Comparison of ENCODE assay signal across 8 cellular contexts in genomic region chr10:6401562-6402348, GRCh38.
A peak's percentile ranks its signal among the peaks of the same experiment; 100 is the strongest.
DNase-seq lines count a peak whose midpoint lies in the region; ATAC-seq, FAIRE-seq and TF ChIP-seq lines count a peak whose summit lies in the region.

No MANE protein-coding gene starts in this region.

- H3K9ac ChIP-seq in endothelial cell of umbilical vein (replicated peaks; ENCODE audit: extremely low read depth, insufficient read depth, low read length) = peak overlapping the region; percentile 77

- intact Hi-C loops in endothelial cell of umbilical vein (cut with micrococcal nuclease) = loop anchor here (1.0 kb wide), 9 partner anchors 126 to 456 kb away; partner anchors contain the start of gene PFKFB3

- no peaks in the 10 kb centered on the region for H3K9me1 ChIP-seq in endothelial cell of umbilical vein (replicated peaks; ENCODE audit: control insufficient read depth, extremely low read depth, insufficient read depth, low read length)

- H3K36me3 ChIP-seq in BE2C (no peaks in the 10 kb centered on the region), endothelial cell of umbilical vein (ENCODE audit: control insufficient read depth in 2 of 2, extremely low read depth in 1 of 2, insufficient read depth in 2 of 2, low read length in 2 of 2) (no peaks in the 10 kb centered on the region), mesodermal cell (ENCODE audit: control insufficient read depth, insufficient read depth, low read length) (no peaks in the 10 kb centered on the region)

- no peaks in the 10 kb centered on the region for H3K4me1 ChIP-seq in BE2C
- peaks cover 6% of the 10 kb centered on the region for H3K4me1 ChIP-seq in endothelial cell of umbilical vein (ENCODE audit: control insufficient read depth, extremely low read depth, insufficient read depth, low read length)
- H3K4me1 ChIP-seq in mesodermal cell (ENCODE audit: control insufficient read depth, insufficient read depth, low read length, poor library complexity, severe bottlenecking) = peaks cover 17% of the 10 kb centered on the region

- no peaks in the 10 kb centered on the region for H3K9me3 Mint-ChIP-seq in activated CD8-positive, alpha-beta T cell treated with anti-CD3 and anti-CD28 coated beads, Interleukin-2, amount 10 ng/mL, durations not matched to agents 7 days and 5 days (ENCODE audit: insufficient read depth)
- H3K9me3 Mint-ChIP-seq in stimulated activated memory B cell treated with anti-CD40 and anti-IgM and Interleukin-4, amounts not matched to agents 10 μg/mL and 1 μg/mL and 100 μg/mL, for 72 hours = no peaks in the 10 kb centered on the region

- FAIRE-seq in endothelial cell of umbilical vein (lab: Jason Lieb, UNC) = peak; percentile 90

- H3K4me3 ChIP-seq in BE2C (ENCODE audit: low read depth, low read length) (peak overlapping the region; percentile 71), endothelial cell of umbilical vein (replicated peaks in 1 of 3; ENCODE audit: insufficient read depth in 1 of 3, low read depth in 1 of 3, low read length in 3 of 3) (peak overlapping the region; percentile 23 to 80 (median 36)), mesodermal cell (ENCODE audit: extremely low read depth, insufficient read depth, low read length, poor library complexity, severe bottlenecking) (peak overlapping the region; percentile 17)

- POLR2A ChIA-PET in activated CD8-positive, alpha-beta T cell treated with anti-CD3 and anti-CD28 coated beads, Interleukin-2, amount 10 ng/mL, durations not matched to agents 7 days and 5 days (lab: Charles Lee) = interaction anchor here (0.6 to 2.8 kb wide), 8 partner anchors 9 to 513 kb away, joined by 3 to 41 read pairs (median 3); partner anchors contain the start of gene PFKFB3
- POLR2A ChIA-PET in endothelial cell of umbilical vein (lab: Charles Lee) = interaction anchor here (0.6 to 2.3 kb wide), 8 partner anchors 127 to 316 kb away, joined by 3 to 40 read pairs (median 4); partner anchors contain the start of gene PFKFB3

- H2AFZ ChIP-seq in endothelial cell of umbilical vein (ENCODE audit: low read depth, low read length) = peak overlapping the region; percentile 90

- H3K9me3 ChIP-seq in BE2C (no peaks in the 10 kb centered on the region), endothelial cell of umbilical vein (replicated peaks; ENCODE audit: control insufficient read depth, insufficient read depth, low read length) (no peaks in the 10 kb centered on the region), mesodermal cell (ENCODE audit: control insufficient read depth, low read length) (no peaks in the 10 kb centered on the region)

- 22 to 32% methylated on average over 8 to 9 of the region's 18 CpGs for WGBS in mesodermal cell (ENCODE audit: insufficient coverage in 2 of 2), 2 experiments

- TF ChIP-seq CTCF in BE2C (IDR thresholded peaks at IDR 0.05; ENCODE audit: low read depth, low read length) = peak; percentile 77
- peak; percentile 62 to 76 for TF ChIP-seq CTCF in endothelial cell of umbilical vein (IDR thresholded peaks at IDR 0.05; ENCODE audit: extremely low read depth in 1 of 2, insufficient read depth in 1 of 2, low read depth in 1 of 2, low read length in 2 of 2)

- H3K36me3 Mint-ChIP-seq in activated CD8-positive, alpha-beta T cell treated with anti-CD3 and anti-CD28 coated beads, Interleukin-2, amount 10 ng/mL, durations not matched to agents 7 days and 5 days (ENCODE audit: low read depth) = peaks cover 3% of the 10 kb centered on the region
- no peaks in the 10 kb centered on the region for H3K36me3 Mint-ChIP-seq in stimulated activated memory B cell treated with anti-CD40 and anti-IgM and Interleukin-4, amounts not matched to agents 10 μg/mL and 1 μg/mL and 100 μg/mL, for 72 hours

- H3K79me2 ChIP-seq in endothelial cell of umbilical vein (ENCODE audit: control insufficient read depth, insufficient read depth, low read length) = no peaks in the 10 kb centered on the region

- H3K27me3 Mint-ChIP-seq in activated CD8-positive, alpha-beta T cell treated with anti-CD3 and anti-CD28 coated beads, Interleukin-2, amount 10 ng/mL, durations not matched to agents 7 days and 5 days (ENCODE audit: low read depth) = peaks cover 6% of the 10 kb centered on the region
- H3K27me3 Mint-ChIP-seq in stimulated activated memory B cell treated with anti-CD40 and anti-IgM and Interleukin-4, amounts not matched to agents 10 μg/mL and 1 μg/mL and 100 μg/mL, for 72 hours = peaks cover 37% of the 10 kb centered on the region

- ATAC-seq in GM19025 (IDR thresholded peaks at IDR 0.05; ENCODE audit: low read depth, unreplicated experiment) (peak; percentile 58), HG03558 (IDR thresholded peaks at IDR 0.05; ENCODE audit: extremely low read depth, unreplicated experiment) (peak; percentile 78)
- ATAC-seq in activated CD8-positive, alpha-beta T cell treated with anti-CD3 and anti-CD28 coated beads, Interleukin-2, amount 10 ng/mL, durations not matched to agents 7 days and 5 days = peak; percentile 92
- peak; percentile 90 for ATAC-seq in stimulated activated memory B cell treated with anti-CD40 and anti-IgM and Interleukin-4, amounts not matched to agents 10 μg/mL and 1 μg/mL and 100 μg/mL, for 72 hours

- CTCF ChIA-PET in activated CD8-positive, alpha-beta T cell treated with anti-CD3 and anti-CD28 coated beads, Interleukin-2, amount 10 ng/mL, durations not matched to agents 7 days and 5 days (lab: Charles Lee) = interaction anchor here (0.6 to 9.0 kb wide), 99 partner anchors 8 to 558 kb away, joined by 3 to 226 read pairs (median 4); partner anchors contain the start of genes ANKRD16 and PFKFB3
- CTCF ChIA-PET in endothelial cell of umbilical vein (lab: Charles Lee) = interaction anchor here (0.6 to 3.8 kb wide), 95 partner anchors 9 to 779 kb away, joined by 3 to 285 read pairs (median 5); partner anchors contain the start of genes ANKRD16, FBH1, PFKFB3 and RBM17

- no peak overlapping the region for H3K4me3 Mint-ChIP-seq in activated CD8-positive, alpha-beta T cell treated with anti-CD3 and anti-CD28 coated beads, Interleukin-2, amount 10 ng/mL, durations not matched to agents 7 days and 5 days
- H3K4me3 Mint-ChIP-seq in stimulated activated memory B cell treated with anti-CD40 and anti-IgM and Interleukin-4, amounts not matched to agents 10 μg/mL and 1 μg/mL and 100 μg/mL, for 72 hours = peak overlapping the region; percentile 80

- TF ChIP-seq POLR2A in endothelial cell of umbilical vein (IDR thresholded peaks at IDR 0.05; ENCODE audit: low read depth, low read length) = no peak

- H4K20me1 ChIP-seq in endothelial cell of umbilical vein (replicated peaks; ENCODE audit: control insufficient read depth, extremely low read depth, insufficient read depth, low read length) = no peaks in the 10 kb centered on the region

- H3K27me3 ChIP-seq in BE2C (no peaks in the 10 kb centered on the region), endothelial cell of umbilical vein (ENCODE audit: control insufficient read depth in 2 of 2, insufficient read depth in 2 of 2, low read length in 2 of 2) (peaks cover 2 to 9% of the 10 kb centered on the region in 2 experiments)

- peak overlapping the region; percentile 93 for H3K4me2 ChIP-seq in endothelial cell of umbilical vein (ENCODE audit: insufficient read depth, low read length)

- peaks cover 41% of the 10 kb centered on the region for H3K4me1 Mint-ChIP-seq in activated CD8-positive, alpha-beta T cell treated with anti-CD3 and anti-CD28 coated beads, Interleukin-2, amount 10 ng/mL, durations not matched to agents 7 days and 5 days (ENCODE audit: low read depth)
- H3K4me1 Mint-ChIP-seq in stimulated activated memory B cell treated with anti-CD40 and anti-IgM and Interleukin-4, amounts not matched to agents 10 μg/mL and 1 μg/mL and 100 μg/mL, for 72 hours = peaks cover 33% of the 10 kb centered on the region

- dilution Hi-C loops in endothelial cell of umbilical vein (cut with MboI; ENCODE audit: extremely low pct_ligation_motif_present, low sequenced_read_pairs) = no loop called here

- DNase-seq in BE2C (peak; percentile 73), NCI-H748 (lab: John Stamatoyannopoulos, UW; ENCODE audit: unreplicated experiment) (peak; percentile 76), endothelial cell of umbilical vein (ENCODE audit: low read depth, low spot score) (peak; percentile 89)
- peak; percentile 75 for DNase-seq in activated CD8-positive, alpha-beta T cell treated with anti-CD3 and anti-CD28 coated beads, Interleukin-2, amount 10 ng/mL, durations not matched to agents 7 days and 5 days

- H3K27ac ChIP-seq in endothelial cell of umbilical vein (ENCODE audit: insufficient read depth, low read depth, low read length) (peak overlapping the region; percentile 86), mesodermal cell (ENCODE audit: low read depth, low read length, severe bottlenecking) (peak overlapping the region; percentile 83)

- no TSS peak for BruUV-seq in endothelial cell of umbilical vein (replicated peaks; lab: Mats Ljungman, UMichigan)

- H3K27ac Mint-ChIP-seq in activated CD8-positive, alpha-beta T cell treated with anti-CD3 and anti-CD28 coated beads, Interleukin-2, amount 10 ng/mL, durations not matched to agents 7 days and 5 days = peak overlapping the region; percentile 15
- peak overlapping the region; percentile 81 for H3K27ac Mint-ChIP-seq in stimulated activated memory B cell treated with anti-CD40 and anti-IgM and Interleukin-4, amounts not matched to agents 10 μg/mL and 1 μg/mL and 100 μg/mL, for 72 hours

TF ChIP-seq in endothelial cell of umbilical vein, 7 proteins besides CTCF, POLR2A, EP300 and RAD21:
- TF ChIP-seq FOS (IDR thresholded peaks at IDR 0.05; ENCODE audit: borderline replicate concordance, insufficient read depth, low read length) = peak; percentile 55
- TF ChIP-seq GATA2 (IDR thresholded peaks at IDR 0.05; ENCODE audit: insufficient read depth, insufficient read length, low read depth, low read length) = no peak
- no peak for TF ChIP-seq MAX (IDR thresholded peaks at IDR 0.05; ENCODE audit: insufficient read depth, insufficient read length)
- peak; percentile 22 for TF ChIP-seq JUN (IDR thresholded peaks at IDR 0.05; ENCODE audit: borderline replicate concordance, insufficient read depth, insufficient read length, low read depth)
- no peak for TF ChIP-seq EZH2 (IDR thresholded peaks at IDR 0.05; ENCODE audit: borderline replicate concordance, low read depth, low read length, severe bottlenecking)

Comparison
In these comparisons a context has a peak if more than half of its experiments do, and no peak if none do; other contexts are left out.
1. Peak in every context shown above with its lines: DNase-seq, ATAC-seq, H3K4me3 ChIP-seq and H3K27ac ChIP-seq.
2. H3K4me3 ChIP-seq: peak in every context shown above with its lines; median percentile 71 in BE2C; 36 in endothelial cell of umbilical vein; 17 in mesodermal cell.